Comparison of ENCODE assay signal across 1 cellular context in genomic region chr1:229507951-229508822, GRCh38.
TF ChIP-seq lines count a peak whose summit lies in the region.

Gene NUP133 (minus strand): TSS chr1:229508341. CDS start chr1:229508249, 92 bp downstream.

TF ChIP-seq in K562, 482 proteins besides CTCF, POLR2A, EP300 and RAD21 (continued from another document and continues in another):
- no peak for TF ChIP-seq HES1 (IDR thresholded peaks at IDR 0.05; ENCODE audit: low read depth)
- peak in 1 of 2 experiments; percentile 87; a peak in 1 of 4 replicates for TF ChIP-seq HDAC1 (IDR thresholded peaks at IDR 0.05)
- no peak for TF ChIP-seq ZNF518B (CRISPR knock-in tag; IDR thresholded peaks at IDR 0.05)
- TF ChIP-seq HSF4 (CRISPR knock-in tag; IDR thresholded peaks at IDR 0.05; ENCODE audit: borderline replicate concordance) = no peak
- TF ChIP-seq KLF10 (CRISPR knock-in tag; IDR thresholded peaks at IDR 0.05) = no peak
- TF ChIP-seq ZNF146 (CRISPR knock-in tag; IDR thresholded peaks at IDR 0.05; ENCODE audit: unreplicated experiment) = no peak
- no peak for TF ChIP-seq ZNF347 (CRISPR knock-in tag; IDR thresholded peaks at IDR 0.05; ENCODE audit: low read depth)
- TF ChIP-seq EWSR1 (IDR thresholded peaks at IDR 0.05; ENCODE audit: borderline replicate concordance, low read depth, partially characterized antibody) = no peak
- TF ChIP-seq IFI16 (CRISPR knock-in tag; IDR thresholded peaks at IDR 0.05) = no peak
- TF ChIP-seq ZNF408 (CRISPR knock-in tag; IDR thresholded peaks at IDR 0.05; ENCODE audit: low read depth) = no peak
- no peak for TF ChIP-seq ZNF277 (CRISPR knock-in tag; IDR thresholded peaks at IDR 0.05; ENCODE audit: borderline replicate concordance)
- peak; percentile 87; the same call in 1 of the 2 replicates for TF ChIP-seq CREB3L1 (IDR thresholded peaks at IDR 0.05; ENCODE audit: borderline replicate concordance, low read depth)
- TF ChIP-seq BACH1 (tag; IDR thresholded peaks at IDR 0.05) = peak; percentile 75; the same call in 1 of the 2 replicates
- TF ChIP-seq ZBTB1 (CRISPR knock-in tag; IDR thresholded peaks at IDR 0.05; ENCODE audit: borderline replicate concordance, low read depth) = no peak
- no peak for TF ChIP-seq PRMT5 (CRISPR knock-in tag; IDR thresholded peaks at IDR 0.05)
- TF ChIP-seq MIER1 (IDR thresholded peaks at IDR 0.05; ENCODE audit: low read depth) = no peak
- TF ChIP-seq, protein P1, sequence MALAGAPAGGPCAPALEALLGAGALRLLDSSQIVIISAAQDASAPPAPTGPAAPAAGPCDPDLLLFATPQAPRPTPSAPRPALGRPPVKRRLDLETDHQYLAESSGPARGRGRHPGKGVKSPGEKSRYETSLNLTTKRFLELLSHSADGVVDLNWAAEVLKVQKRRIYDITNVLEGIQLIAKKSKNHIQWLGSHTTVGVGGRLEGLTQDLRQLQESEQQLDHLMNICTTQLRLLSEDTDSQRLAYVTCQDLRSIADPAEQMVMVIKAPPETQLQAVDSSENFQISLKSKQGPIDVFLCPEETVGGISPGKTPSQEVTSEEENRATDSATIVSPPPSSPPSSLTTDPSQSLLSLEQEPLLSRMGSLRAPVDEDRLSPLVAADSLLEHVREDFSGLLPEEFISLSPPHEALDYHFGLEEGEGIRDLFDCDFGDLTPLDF (CRISPR knock-in tag; IDR thresholded peaks at IDR 0.05) = peak; percentile 81; the same call in 1 of the 2 replicates
- no peak for TF ChIP-seq ELF4 (CRISPR knock-in tag; IDR thresholded peaks at IDR 0.05)
- no peak for TF ChIP-seq ZNF384 (IDR thresholded peaks at IDR 0.05; ENCODE audit: low read depth, low read length)
- no peak; the same call in 1 of the 2 replicates for TF ChIP-seq TGIF2 (CRISPR knock-in tag; IDR thresholded peaks at IDR 0.05)
- TF ChIP-seq SNIP1 (IDR thresholded peaks at IDR 0.05; ENCODE audit: low read depth) = no peak; the same call in 1 of the 2 replicates
- no peak; the same call in 1 of the 2 replicates for TF ChIP-seq NFE2 (IDR thresholded peaks at IDR 0.05; ENCODE audit: low read depth)
- TF ChIP-seq CBFB (CRISPR knock-in tag; IDR thresholded peaks at IDR 0.05) = peak; percentile 82; the same call in 1 of the 2 replicates
- TF ChIP-seq EP400 (IDR thresholded peaks at IDR 0.05) = peak; percentile 95
- no peak; the same call in 1 of the 2 replicates for TF ChIP-seq JUN (IDR thresholded peaks at IDR 0.05; ENCODE audit: borderline replicate concordance, low read depth, low read length)
- no peak for TF ChIP-seq JUN (CRISPR knock-in tag; IDR thresholded peaks at IDR 0.05; ENCODE audit: borderline replicate concordance)
- TF ChIP-seq, protein P2, sequence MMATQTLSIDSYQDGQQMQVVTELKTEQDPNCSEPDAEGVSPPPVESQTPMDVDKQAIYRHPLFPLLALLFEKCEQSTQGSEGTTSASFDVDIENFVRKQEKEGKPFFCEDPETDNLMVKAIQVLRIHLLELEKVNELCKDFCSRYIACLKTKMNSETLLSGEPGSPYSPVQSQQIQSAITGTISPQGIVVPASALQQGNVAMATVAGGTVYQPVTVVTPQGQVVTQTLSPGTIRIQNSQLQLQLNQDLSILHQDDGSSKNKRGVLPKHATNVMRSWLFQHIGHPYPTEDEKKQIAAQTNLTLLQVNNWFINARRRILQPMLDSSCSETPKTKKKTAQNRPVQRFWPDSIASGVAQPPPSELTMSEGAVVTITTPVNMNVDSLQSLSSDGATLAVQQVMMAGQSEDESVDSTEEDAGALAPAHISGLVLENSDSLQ (IDR thresholded peaks at IDR 0.05) = 0 out of 2 replicates have a peak, but pooled peaks have one; percentile 32
- peak; percentile 80 to 81 for TF ChIP-seq NRF1 (conservative IDR thresholded peaks at IDR 0.05 in 1 of 2, IDR thresholded peaks at IDR 0.05 in 1 of 2)
- peak; percentile 72; the same call in 1 of the 2 replicates for TF ChIP-seq CC2D1A (IDR thresholded peaks at IDR 0.05)
- TF ChIP-seq ETV5 (CRISPR knock-in tag; IDR thresholded peaks at IDR 0.05; ENCODE audit: low read depth) = no peak
- TF ChIP-seq ZEB2 (IDR thresholded peaks at IDR 0.05) = no peak; the same call in 1 of the 2 replicates
- TF ChIP-seq, protein P3, sequence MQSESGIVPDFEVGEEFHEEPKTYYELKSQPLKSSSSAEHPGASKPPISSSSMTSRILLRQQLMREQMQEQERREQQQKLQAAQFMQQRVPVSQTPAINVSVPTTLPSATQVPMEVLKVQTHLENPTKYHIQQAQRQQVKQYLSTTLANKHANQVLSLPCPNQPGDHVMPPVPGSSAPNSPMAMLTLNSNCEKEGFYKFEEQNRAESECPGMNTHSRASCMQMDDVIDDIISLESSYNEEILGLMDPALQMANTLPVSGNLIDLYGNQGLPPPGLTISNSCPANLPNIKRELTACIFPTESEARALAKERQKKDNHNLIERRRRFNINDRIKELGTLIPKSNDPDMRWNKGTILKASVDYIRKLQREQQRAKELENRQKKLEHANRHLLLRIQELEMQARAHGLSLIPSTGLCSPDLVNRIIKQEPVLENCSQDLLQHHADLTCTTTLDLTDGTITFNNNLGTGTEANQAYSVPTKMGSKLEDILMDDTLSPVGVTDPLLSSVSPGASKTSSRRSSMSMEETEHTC (IDR thresholded peaks at IDR 0.05) = no peak
- no peak for TF ChIP-seq ID3 (CRISPR knock-in tag; IDR thresholded peaks at IDR 0.05)
- peak; percentile 8; the same call in 1 of the 2 replicates for TF ChIP-seq ID3 (tag; IDR thresholded peaks at IDR 0.05)
- TF ChIP-seq SIX5 (IDR thresholded peaks at IDR 0.05; ENCODE audit: borderline replicate concordance in 1 of 2, insufficient read depth in 1 of 2, low read depth in 1 of 2, low read length in 2 of 2) = peak; percentile 4 to 12; a peak in 2 of 4 replicates
- TF ChIP-seq PHB (CRISPR knock-in tag; IDR thresholded peaks at IDR 0.05) = no peak
- no peak for TF ChIP-seq CBFA2T2 (conservative IDR thresholded peaks at IDR 0.05)
- peak; percentile 92 for TF ChIP-seq SETDB1 (IDR thresholded peaks at IDR 0.05; ENCODE audit: low read length)
- TF ChIP-seq, protein P4, sequence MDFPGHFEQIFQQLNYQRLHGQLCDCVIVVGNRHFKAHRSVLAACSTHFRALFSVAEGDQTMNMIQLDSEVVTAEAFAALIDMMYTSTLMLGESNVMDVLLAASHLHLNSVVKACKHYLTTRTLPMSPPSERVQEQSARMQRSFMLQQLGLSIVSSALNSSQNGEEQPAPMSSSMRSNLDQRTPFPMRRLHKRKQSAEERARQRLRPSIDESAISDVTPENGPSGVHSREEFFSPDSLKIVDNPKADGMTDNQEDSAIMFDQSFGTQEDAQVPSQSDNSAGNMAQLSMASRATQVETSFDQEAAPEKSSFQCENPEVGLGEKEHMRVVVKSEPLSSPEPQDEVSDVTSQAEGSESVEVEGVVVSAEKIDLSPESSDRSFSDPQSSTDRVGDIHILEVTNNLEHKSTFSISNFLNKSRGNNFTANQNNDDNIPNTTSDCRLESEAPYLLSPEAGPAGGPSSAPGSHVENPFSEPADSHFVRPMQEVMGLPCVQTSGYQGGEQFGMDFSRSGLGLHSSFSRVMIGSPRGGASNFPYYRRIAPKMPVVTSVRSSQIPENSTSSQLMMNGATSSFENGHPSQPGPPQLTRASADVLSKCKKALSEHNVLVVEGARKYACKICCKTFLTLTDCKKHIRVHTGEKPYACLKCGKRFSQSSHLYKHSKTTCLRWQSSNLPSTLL (IDR thresholded peaks at IDR 0.05) = no peak
- no peak for TF ChIP-seq BDP1 (IDR thresholded peaks at IDR 0.05; ENCODE audit: insufficient read depth, insufficient read length)
- no peak for TF ChIP-seq DACH1 (IDR thresholded peaks at IDR 0.05; ENCODE audit: partially characterized antibody)
- TF ChIP-seq, protein P5, sequence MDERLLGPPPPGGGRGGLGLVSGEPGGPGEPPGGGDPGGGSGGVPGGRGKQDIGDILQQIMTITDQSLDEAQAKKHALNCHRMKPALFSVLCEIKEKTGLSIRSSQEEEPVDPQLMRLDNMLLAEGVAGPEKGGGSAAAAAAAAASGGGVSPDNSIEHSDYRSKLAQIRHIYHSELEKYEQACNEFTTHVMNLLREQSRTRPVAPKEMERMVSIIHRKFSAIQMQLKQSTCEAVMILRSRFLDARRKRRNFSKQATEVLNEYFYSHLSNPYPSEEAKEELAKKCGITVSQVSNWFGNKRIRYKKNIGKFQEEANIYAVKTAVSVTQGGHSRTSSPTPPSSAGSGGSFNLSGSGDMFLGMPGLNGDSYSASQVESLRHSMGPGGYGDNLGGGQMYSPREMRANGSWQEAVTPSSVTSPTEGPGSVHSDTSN (CRISPR knock-in tag; IDR thresholded peaks at IDR 0.05; ENCODE audit: low read depth) = no peak
- TF ChIP-seq, protein P5 (tag; conservative IDR thresholded peaks at IDR 0.05; ENCODE audit: low read depth) = no peak
- peak; percentile 71 for TF ChIP-seq KAT2B (IDR thresholded peaks at IDR 0.05; ENCODE audit: low read depth, low read length)
- TF ChIP-seq RNF2 (IDR thresholded peaks at IDR 0.05) = no peak
- TF ChIP-seq YY1 (IDR thresholded peaks at IDR 0.05; ENCODE audit: borderline replicate concordance in 1 of 3, control insufficient read depth in 1 of 3, extremely low read depth in 1 of 3, insufficient read depth in 3 of 3, insufficient read length in 1 of 3, insufficient replicate concordance in 2 of 3, low read depth in 1 of 3, low read length in 2 of 3) = peak; percentile 85 to 96 (median 95)
- TF ChIP-seq ZNF134 (CRISPR knock-in tag; conservative IDR thresholded peaks at IDR 0.05) = no peak
- no peak for TF ChIP-seq ATF2 (CRISPR knock-in tag; IDR thresholded peaks at IDR 0.05)
- no peak for TF ChIP-seq ZNF217 (CRISPR knock-in tag; IDR thresholded peaks at IDR 0.05)
